Comparison of ENCODE assay signal across 9 cellular contexts in the genomic region with DNA sequence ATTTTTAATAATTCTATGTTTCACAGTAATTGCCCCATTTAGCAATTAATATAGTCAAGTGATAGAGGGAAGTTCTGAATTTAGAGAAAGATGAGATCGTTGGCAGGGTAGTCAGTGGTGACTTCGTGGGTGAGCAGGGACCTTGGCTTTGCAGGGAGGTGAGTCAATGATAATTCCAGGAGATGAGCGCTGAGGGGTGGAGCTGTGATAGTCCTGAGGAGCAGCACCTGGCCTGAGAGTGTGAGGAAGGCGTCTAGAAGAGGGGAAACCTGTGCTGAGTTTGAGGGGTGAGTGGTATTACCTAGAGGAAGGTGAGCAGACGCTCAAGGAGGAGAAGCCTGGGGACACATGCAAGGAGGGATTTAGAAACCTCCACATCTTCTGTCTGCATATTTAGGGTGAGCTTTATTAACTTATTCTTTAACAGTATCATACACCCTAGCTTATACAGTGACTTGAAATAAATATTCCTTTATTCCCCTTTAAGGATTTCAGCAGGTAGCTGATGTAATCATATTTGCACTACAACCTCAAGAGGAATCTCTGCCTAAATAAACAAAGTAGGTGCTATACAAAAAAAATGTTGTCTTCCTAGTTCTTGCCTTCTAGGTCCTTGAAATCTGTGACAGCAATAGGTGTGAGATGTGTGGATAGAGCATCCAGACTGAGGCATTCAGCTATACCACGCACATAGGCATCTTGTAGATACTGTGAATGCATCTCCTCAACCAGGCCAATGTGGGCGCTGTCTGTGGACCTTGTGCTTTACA. TPM values are rescaled to one million over a fixed set of nuclear protein-coding genes. Genes with fewer than 3 reads are reported as not detected.
"Had no signal": no experiment of that assay in that cellular context is flagged by ENCODE, and none has a peak within 500 bp of the region (broad histone marks: within the 10 kb centered on the region; RNA-seq: fewer than 3 reads in every experiment).

No MANE protein-coding gene starts in this region.

- H3K9me3 Mint-ChIP-seq: activated B cell treated with CpG ODN at 0.5 μM for 24 hours; activated CD4-positive, alpha-beta T cell treated with anti-CD3 and anti-CD28 coated beads, Interleukin-2, amount 10 ng/mL, durations not matched to agents 24 days and 14 days; activated T-helper 1 cell treated with anti-CD3 and anti-CD28 coated beads, Interleukin-12 subunit alpha, Interleukin-12 subunit beta, Interleukin-2, Interleukin-4 antibody, amounts not matched to agents 30 ng/mL and 10 ng/mL and 1 ng/mL, durations not matched to agents 14 hours and 24 hours and 36 hours had no signal

- H3K27me3 ChIP-seq: uterus had no signal

- H3K79me2 ChIP-seq: parathyroid adenoma had no signal

- H3K4me3 Mint-ChIP-seq: activated B cell treated with CpG ODN at 0.5 μM for 24 hours; activated CD4-positive, alpha-beta T cell treated with anti-CD3 and anti-CD28 coated beads, Interleukin-2, amount 10 ng/mL, durations not matched to agents 24 days and 14 days; activated T-helper 1 cell treated with anti-CD3 and anti-CD28 coated beads, Interleukin-12 subunit alpha, Interleukin-12 subunit beta, Interleukin-2, Interleukin-4 antibody, amounts not matched to agents 30 ng/mL and 10 ng/mL and 1 ng/mL, durations not matched to agents 14 hours and 24 hours and 36 hours had no signal

- H3K27ac ChIP-seq: ascending aorta, parathyroid adenoma, stomach, uterus had no signal

- H3K27ac Mint-ChIP-seq: activated B cell treated with CpG ODN at 0.5 μM for 24 hours; activated CD4-positive, alpha-beta T cell treated with anti-CD3 and anti-CD28 coated beads, Interleukin-2, amount 10 ng/mL, durations not matched to agents 24 days and 14 days; activated T-helper 1 cell treated with anti-CD3 and anti-CD28 coated beads, Interleukin-12 subunit alpha, Interleukin-12 subunit beta, Interleukin-2, Interleukin-4 antibody, amounts not matched to agents 30 ng/mL and 10 ng/mL and 1 ng/mL, durations not matched to agents 14 hours and 24 hours and 36 hours had no signal

- H3K4me1 ChIP-seq: parathyroid adenoma had no signal

- H3K9ac ChIP-seq: parathyroid adenoma had no signal

- H3K9me3 ChIP-seq: ascending aorta, stomach, uterus had no signal

- H2AFZ ChIP-seq: parathyroid adenoma had no signal

- H3K4me3 ChIP-seq: ascending aorta, stomach, uterus had no signal

- H3K36me3 ChIP-seq: ascending aorta, stomach, uterus had no signal

- DNase-seq: activated B cell treated with CpG ODN at 0.5 μM for 24 hours; activated CD4-positive, alpha-beta T cell treated with anti-CD3 and anti-CD28 coated beads, Interleukin-2, amount 10 ng/mL, durations not matched to agents 24 days and 14 days; activated naive CD4-positive, alpha-beta T cell; retina; stomach; uterus had no signal

RNA-seq across cellular contexts. Expression of a gene that starts 2.1 kb away (rescaled TPM):
- total RNA-seq: activated B cell treated with CpG ODN at 0.5 μM for 24 hours had no signal
